ENCODE assay signal across 1 cellular context in the genomic region with DNA sequence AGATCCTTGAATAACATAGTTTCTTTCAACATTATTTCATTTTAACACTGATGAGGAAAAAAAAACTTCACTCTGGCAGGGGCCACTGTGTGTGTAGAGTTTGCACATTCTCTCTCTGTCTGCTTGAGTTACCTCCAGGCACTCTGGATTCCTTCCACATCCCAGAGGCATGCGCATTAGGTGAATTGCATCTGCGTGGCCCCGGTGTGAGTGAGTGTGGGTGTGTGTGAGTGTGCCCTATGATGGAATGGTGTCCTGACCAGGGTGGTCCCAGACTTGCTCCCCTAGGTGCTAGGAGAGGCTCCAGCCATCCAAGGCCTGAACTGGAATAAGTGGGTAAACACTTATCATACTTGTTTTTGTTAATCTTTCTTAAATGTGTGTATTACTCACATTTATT.
TF ChIP-seq lines count a peak whose summit lies in the region.

No MANE protein-coding gene starts in this region.

TF ChIP-seq in IMR-90, 13 proteins besides CTCF, POLR2A, EP300 and RAD21 (continued from another document):
- TF ChIP-seq SMC3 (IDR thresholded peaks at IDR 0.05; ENCODE audit: low read depth, low read length) (no peak), CHD1 (IDR thresholded peaks at IDR 0.05; ENCODE audit: low read depth, low read length) (no peak)
TF ChIP-seq in IMR-90: peak in this region for 0.
